22 cellular contexts compared by ENCODE assay signal in genomic region chr3:71991681-71992080, GRCh38.
"Had no signal": no experiment of that assay in that cellular context is flagged by ENCODE, and none has a peak within 500 bp of the region (broad histone marks: within the 10 kb centered on the region; RNA-seq: fewer than 3 reads in every experiment).

No MANE protein-coding gene starts in this region.

- DNase-seq: dorsolateral prefrontal cortex; effector CD4-positive, alpha-beta T cell; effector memory CD4-positive, alpha-beta T cell; foreskin melanocyte; gastrocnemius medialis; glutamatergic neuron; head of caudate nucleus; heart right ventricle; hippocampal formation; left cardiac atrium; left lung; left ventricle myocardium superior; lower lobe of right lung; mesenchymal stem cell; mucosa of descending colon; naive B cell; naive thymus-derived CD8-positive, alpha-beta T cell had no signal

- H3K27me3 ChIP-seq: esophagus muscularis mucosa, gastrocnemius medialis, left lung had no signal

- H3K27ac ChIP-seq: coronary artery, dorsolateral prefrontal cortex, esophagus muscularis mucosa, gastrocnemius medialis, heart right ventricle, left lung, lower lobe of right lung had no signal

- ATAC-seq: gastrocnemius medialis; heart right ventricle; left cardiac atrium; left lung; left ventricle myocardium superior; lower lobe of right lung; mucosa of descending colon; naive thymus-derived CD8-positive, alpha-beta T cell had no signal

- FAIRE-seq: endothelial cell of umbilical vein, islet of Langerhans, keratinocyte had no signal

- H3K9me3 ChIP-seq: esophagus muscularis mucosa, gastrocnemius medialis, lower lobe of right lung had no signal

- H3K4me3 ChIP-seq: coronary artery, dorsolateral prefrontal cortex, esophagus muscularis mucosa, gastrocnemius medialis, heart right ventricle, left lung, lower lobe of right lung, mucosa of descending colon had no signal

- H3K36me3 ChIP-seq: esophagus muscularis mucosa, gastrocnemius medialis, heart right ventricle, left lung, lower lobe of right lung had no signal

- H3K4me1 ChIP-seq: esophagus muscularis mucosa, gastrocnemius medialis, lower lobe of right lung had no signal
